19 cellular contexts compared by ENCODE assay signal in genomic region chr1:13619909-13620308, GRCh38. TPM values are rescaled to one million over a fixed set of nuclear protein-coding genes. Genes with fewer than 3 reads are reported as not detected.
DNase-seq lines count a peak whose midpoint lies in the region; ATAC-seq and TF ChIP-seq lines count a peak whose summit lies in the region.
"Had no signal": no experiment of that assay in that cellular context is flagged by ENCODE, and none has a peak within 500 bp of the region (broad histone marks: within the 10 kb centered on the region; RNA-seq: fewer than 3 reads in every experiment).

No MANE protein-coding gene starts in this region.

- no peak overlapping the region for H3K23ac ChIP-seq in mesenchymal stem cell (ENCODE audit: low read length in 2 of 2)

- TF ChIP-seq CTCF in RWPE2 (IDR thresholded peaks at IDR 0.05; ENCODE audit: poor library complexity, severe bottlenecking) (no peak), testis (IDR thresholded peaks at IDR 0.05) (no peak), PC-3 (conservative IDR thresholded peaks at IDR 0.05; ENCODE audit: low read depth, low read length) (no peak)

- POLR2A ChIA-PET in PC-3 (lab: Charles Lee; ENCODE audit: unreplicated experiment): no interaction called here

- H3K79me2 ChIP-seq in PC-3 (ENCODE audit: low read length): no peaks in the 10 kb centered on the region

- no peak overlapping the region for H4K8ac ChIP-seq in mesenchymal stem cell (ENCODE audit: low read length)

- H3K27me3 ChIP-seq in RWPE2 (ENCODE audit: insufficient read depth, poor library complexity, severe bottlenecking) (no peaks in the 10 kb centered on the region), mesenchymal stem cell (ENCODE audit: control insufficient read depth in 1 of 2, insufficient read depth in 1 of 2, low read length in 2 of 2) (no peaks in the 10 kb centered on the region), testis (no peaks in the 10 kb centered on the region), PC-3 (ENCODE audit: low read length) (no peaks in the 10 kb centered on the region)

- H3K9ac ChIP-seq in mesenchymal stem cell (ENCODE audit: low read length) (no peak overlapping the region), PC-3 (ENCODE audit: low read length) (no peak overlapping the region)

- H3K4me2 ChIP-seq in mesenchymal stem cell (ENCODE audit: low read length, poor library complexity, severe bottlenecking) (no peak overlapping the region), PC-3 (ENCODE audit: low read length) (no peak overlapping the region)

- H3K14ac ChIP-seq in mesenchymal stem cell (ENCODE audit: low read length in 2 of 2): no peak overlapping the region

- BruUV-seq in PC-3 (replicated peaks; lab: Mats Ljungman, UMichigan): no TSS peak

- no peaks in the 10 kb centered on the region for H4K20me1 ChIP-seq in PC-3 (ENCODE audit: low read length)

- intact Hi-C loops in testis (cut with DNase I; ENCODE audit: low total_unique reads): no loop called here
- intact Hi-C loops in PC-3 (cut with micrococcal nuclease): no loop called here

- ATAC-seq in RWPE2 (ENCODE audit: low read depth) (peak; percentile 84), esophagus mucosa (peak; percentile 74), GM18498 (IDR thresholded peaks at IDR 0.05; ENCODE audit: unreplicated experiment) (no peak), GM18873 (IDR thresholded peaks at IDR 0.05; ENCODE audit: low FRiP score, unreplicated experiment) (no peak), HG03196 (IDR thresholded peaks at IDR 0.05; ENCODE audit: unreplicated experiment) (no peak), PC-3 (no peak)
- ATAC-seq: stimulated activated effector memory CD8-positive, alpha-beta T cell treated with anti-CD3 and anti-CD28 coated beads, Interleukin-12 subunit alpha, Interleukin-12 subunit beta, amount 100 ng/mL, for 72 hours; T-cell had no signal

- H2BK5ac ChIP-seq in mesenchymal stem cell (ENCODE audit: low read depth, low read length, poor library complexity, severe bottlenecking): no peak overlapping the region

- CTCF ChIA-PET in PC-3 (lab: Charles Lee): no interaction called here

- no peak overlapping the region for H3K4ac ChIP-seq in mesenchymal stem cell (ENCODE audit: low read depth in 1 of 2, low read length in 2 of 2)

- H2AK5ac ChIP-seq in mesenchymal stem cell (ENCODE audit: low read length, severe bottlenecking): no peak overlapping the region

- no peaks in the 10 kb centered on the region for H3K79me1 ChIP-seq in mesenchymal stem cell (replicated peaks; ENCODE audit: low read length, poor library complexity, severe bottlenecking)

- H3K4me1 ChIP-seq in RWPE2 (ENCODE audit: insufficient read depth, poor library complexity, severe bottlenecking) (peaks cover 19% of the 10 kb centered on the region), mesenchymal stem cell (ENCODE audit: control insufficient read depth, insufficient read depth, low read depth, low read length) (no peaks in the 10 kb centered on the region), testis (peaks cover 21% of the 10 kb centered on the region), PC-3 (ENCODE audit: insufficient read depth, low read length) (no peaks in the 10 kb centered on the region)

- H3K27ac ChIP-seq in RWPE2 (ENCODE audit: poor library complexity, severe bottlenecking) (peak overlapping the region; percentile 52), mesenchymal stem cell (ENCODE audit: low read length, poor library complexity, severe bottlenecking) (no peak overlapping the region), testis (peak overlapping the region; percentile 83 to 91), PC-3 (ENCODE audit: low read length) (no peak overlapping the region)
- H3K27ac ChIP-seq: HL-60, neutrophil had no signal

- H2AFZ ChIP-seq in mesenchymal stem cell (ENCODE audit: low read depth, low read length) (no peak overlapping the region), PC-3 (ENCODE audit: low read length) (no peak overlapping the region)

- H2BK120ac ChIP-seq in mesenchymal stem cell (ENCODE audit: low read depth, low read length): no peak overlapping the region

- DNase-seq in RWPE2 (ENCODE audit: low spot score): no peak
- DNase-seq in mesenchymal stem cell: peak; percentile 70
- peak; percentile 53 for DNase-seq in testis
- DNase-seq in PC-3: no peak
- DNase-seq: activated CD4-positive, CD25-positive, alpha-beta regulatory T cell; activated gamma-delta T cell treated with Interleukin-2 at 50 U/mL for 16 hours; foreskin melanocyte; KBM-7; NCI-H1092 treated with DMSO at 0.1 percent for 48 hours; RPMI8226; small intestine; T-cell had no signal

- H2BK12ac ChIP-seq in mesenchymal stem cell (ENCODE audit: low read length in 2 of 2): no peak overlapping the region

- H3K4me3 ChIP-seq in RWPE2 (ENCODE audit: severe bottlenecking): no peak overlapping the region
- no peak overlapping the region for H3K4me3 ChIP-seq in mesenchymal stem cell (ENCODE audit: insufficient read depth in 1 of 2, low read depth in 1 of 2, low read length in 2 of 2)
- no peak overlapping the region for H3K4me3 ChIP-seq in testis
- no peak overlapping the region for H3K4me3 ChIP-seq in PC-3 (ENCODE audit: low read length)

- H4K91ac ChIP-seq in mesenchymal stem cell (ENCODE audit: low read length): no peak overlapping the region

- H3K36me3 ChIP-seq in RWPE2 (ENCODE audit: low read depth): peaks cover 7% of the 10 kb centered on the region
- peaks cover 0 to 18% of the 10 kb centered on the region in 2 experiments for H3K36me3 ChIP-seq in mesenchymal stem cell (ENCODE audit: control insufficient read depth in 1 of 2, insufficient read depth in 2 of 2, low read depth in 1 of 2, low read length in 2 of 2)
- H3K36me3 ChIP-seq in testis (ENCODE audit: low read depth, missing control alignments): no peaks in the 10 kb centered on the region
- H3K36me3 ChIP-seq in PC-3 (ENCODE audit: low read depth, low read length): no peaks in the 10 kb centered on the region
- H3K36me3 ChIP-seq: neutrophil had no signal

- no peak overlapping the region for H3K18ac ChIP-seq in mesenchymal stem cell (ENCODE audit: low read depth in 1 of 2, low read length in 2 of 2)

- no peaks in the 10 kb centered on the region for H3K9me2 ChIP-seq in PC-3 (replicated peaks; ENCODE audit: low read length)

- no peak for TF ChIP-seq POLR2A in testis (IDR thresholded peaks at IDR 0.05)

- H3F3A ChIP-seq in PC-3 (ENCODE audit: low read length, unreplicated experiment): no peaks in the 10 kb centered on the region

- H2BK15ac ChIP-seq in mesenchymal stem cell (ENCODE audit: low read depth, poor library complexity, severe bottlenecking): no peak overlapping the region

- 57% methylated on average over 8 of the region's 8 CpGs for WGBS in mesenchymal stem cell
- WGBS in testis, 2 donors: 25 to 30% methylated on average over 8 of the region's 8 CpGs

- H3K9me3 ChIP-seq in RWPE2 (ENCODE audit: severe bottlenecking) (no peaks in the 10 kb centered on the region), mesenchymal stem cell (ENCODE audit: control insufficient read depth, low read length) (no peaks in the 10 kb centered on the region), testis (no peaks in the 10 kb centered on the region), PC-3 (ENCODE audit: low read length) (no peaks in the 10 kb centered on the region)
- H3K9me3 ChIP-seq: neutrophil had no signal

RNA-seq across cellular contexts. Expression of gene PDPN, which starts 36.3 kb away (rescaled TPM):
- total RNA-seq in esophagus mucosa: 19.9 TPM
- 161 TPM for polyA plus RNA-seq in mesenchymal stem cell (2013, experiment 1 of 2)
- polyA plus RNA-seq in mesenchymal stem cell (2013, experiment 2 of 2): 163 TPM
- total RNA-seq in testis: 1 to 10 TPM; 6.5 to 8.7 TPM
- polyA plus RNA-seq in testis (ENCODE audit: insufficient read depth, low read depth, low replicate concordance): 14.3 TPM
- 0.29 and 0.47 TPM in 2 replicates for total RNA-seq in PC-3 (2014; rRNA removed)

Comparison
In these comparisons a context has a peak if more than half of its experiments do, and no peak if none do; other contexts are left out.
1. ATAC-seq: peak in RWPE2 (single experiment) and esophagus mucosa (single experiment); none in GM18498 (single experiment), GM18873 (single experiment), HG03196 (single experiment) and PC-3 (single experiment).
2. DNase-seq: peak in mesenchymal stem cell (single experiment) and testis (single experiment); none in RWPE2 (single experiment) and PC-3 (single experiment).
3. H3K27ac ChIP-seq: peak in RWPE2 (single experiment) and testis (2 of 2); none in mesenchymal stem cell (single experiment) and PC-3 (single experiment).